ENCODE assay signal across 8 cellular contexts in the genomic region with DNA sequence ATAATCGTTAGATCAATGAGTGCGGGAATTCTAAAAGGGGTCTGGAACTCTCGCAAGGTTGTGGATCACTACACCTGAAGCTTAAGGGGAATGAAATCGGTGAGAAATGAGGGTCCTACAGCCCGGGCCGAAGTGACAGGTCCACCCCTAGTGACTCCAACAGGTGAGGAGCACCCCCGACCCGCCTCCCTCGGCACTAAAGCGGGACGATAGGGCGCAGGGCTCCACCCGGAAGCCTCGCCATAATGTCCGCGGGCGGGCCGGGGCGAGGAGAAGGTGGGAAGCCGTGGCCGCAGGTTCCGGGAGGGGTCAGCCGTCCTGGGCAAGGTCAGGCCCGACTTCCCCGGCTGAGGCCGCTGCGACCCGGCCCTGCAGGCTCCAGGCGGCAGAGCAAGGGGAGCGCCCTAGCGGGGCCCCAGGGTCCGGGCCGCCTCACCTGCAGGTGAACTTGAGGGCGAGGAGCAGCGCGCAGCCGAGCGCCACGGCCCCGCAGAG. TPM values are rescaled to one million over a fixed set of nuclear protein-coding genes. Genes with fewer than 3 reads are reported as not detected.
A peak's percentile ranks its signal among the peaks of the same experiment; 100 is the strongest.
DNase-seq lines count a peak whose midpoint lies in the region; ATAC-seq and TF ChIP-seq lines count a peak whose summit lies in the region.

No MANE protein-coding gene starts in this region.

- H3K4me1 Mint-ChIP-seq in stimulated activated naive CD8-positive, alpha-beta T cell treated with anti-CD3 and anti-CD28 coated beads, Interleukin-15, amount 100 ng/mL, for 72 hours, result peaks cover 62% of the 10 kb centered on the region

- ATAC-seq in GM19324 (IDR thresholded peaks at IDR 0.05; ENCODE audit: low FRiP score, unreplicated experiment), result peak; percentile 21
- ATAC-seq in HG03432 (IDR thresholded peaks at IDR 0.05; ENCODE audit: unreplicated experiment), result peak; percentile 28
- peak; percentile 71 for ATAC-seq in stimulated activated naive CD8-positive, alpha-beta T cell treated with anti-CD3 and anti-CD28 coated beads, Interleukin-15, amount 100 ng/mL, for 72 hours

- WGBS in mesodermal cell (ENCODE audit: insufficient coverage in 2 of 2), 2 experiments, result 1 to 2% methylated on average over 39 to 40 of the region's 40 CpGs

- peak overlapping the region; percentile 87 to 93 for H3K4me3 Mint-ChIP-seq in stimulated activated naive CD8-positive, alpha-beta T cell treated with anti-CD3 and anti-CD28 coated beads, Interleukin-15, amount 100 ng/mL, for 72 hours

- H3K27ac Mint-ChIP-seq in stimulated activated naive CD8-positive, alpha-beta T cell treated with anti-CD3 and anti-CD28 coated beads, Interleukin-15, amount 100 ng/mL, for 72 hours, result peak overlapping the region; percentile 94

- H3K27ac ChIP-seq in coronary artery (peak overlapping the region; percentile 96 to 100), mesodermal cell (ENCODE audit: low read depth, low read length, severe bottlenecking) (peak overlapping the region; percentile 92)

- no peaks in the 10 kb centered on the region for H3K4me1 ChIP-seq in mesodermal cell (ENCODE audit: control insufficient read depth, insufficient read depth, low read length, poor library complexity, severe bottlenecking)

- H3K27me3 Mint-ChIP-seq in stimulated activated naive CD8-positive, alpha-beta T cell treated with anti-CD3 and anti-CD28 coated beads, Interleukin-15, amount 100 ng/mL, for 72 hours, result no peaks in the 10 kb centered on the region

- H3K36me3 ChIP-seq in mesodermal cell (ENCODE audit: control insufficient read depth, insufficient read depth, low read length), result peaks cover 20% of the 10 kb centered on the region

- H3K9me3 ChIP-seq in mesodermal cell (ENCODE audit: control insufficient read depth, low read length), result no peaks in the 10 kb centered on the region

- H3K4me3 ChIP-seq in AG10803 (ENCODE audit: low read length) (peak overlapping the region; percentile 89), coronary artery (peak overlapping the region; percentile 97), mesodermal cell (ENCODE audit: extremely low read depth, insufficient read depth, low read length, poor library complexity, severe bottlenecking) (peak overlapping the region; percentile 76)

- DNase-seq in AG10803 (ENCODE audit: low read depth) (no peak), UCSD-AML1 (lab: John Stamatoyannopoulos, UW; ENCODE audit: unreplicated experiment) (peak; percentile 70), coronary artery (ENCODE audit: low spot score) (peak; percentile 82), SHP77 treated with DMSO at 0.1 percent for 48 hours (lab: John Stamatoyannopoulos, UW) (no peak)
- DNase-seq in stimulated activated naive CD8-positive, alpha-beta T cell treated with anti-CD3 and anti-CD28 coated beads, Interleukin-15, amount 100 ng/mL, for 72 hours, result peak in 1 of 2 donors; percentile 61

- H3K9me3 Mint-ChIP-seq in stimulated activated naive CD8-positive, alpha-beta T cell treated with anti-CD3 and anti-CD28 coated beads, Interleukin-15, amount 100 ng/mL, for 72 hours, result no peaks in the 10 kb centered on the region

- TF ChIP-seq CTCF in AG10803 (conservative IDR thresholded peaks at IDR 0.05; ENCODE audit: low read length) (no peak), coronary artery (IDR thresholded peaks at IDR 0.05) (no peak)

RNA-seq across cellular contexts. Expression of gene TXNDC11, which starts 0.6 kb away (rescaled TPM):
- 22.1 TPM for polyA plus RNA-seq in mesodermal cell (2013, experiment 1 of 2)
- polyA plus RNA-seq in mesodermal cell (2013, experiment 2 of 2), result 17.1 TPM

RNA-seq across cellular contexts. Expression of gene ZC3H7A, which starts 55.0 kb away (rescaled TPM):
- polyA plus RNA-seq in mesodermal cell (2013, experiment 1 of 2), result 50.9 TPM
- 52.2 TPM for polyA plus RNA-seq in mesodermal cell (2013, experiment 2 of 2)

Comparison
In these comparisons a context has a peak if more than half of its experiments do, and no peak if none do; other contexts are left out.
1. DNase-seq: peak in UCSD-AML1 (single experiment) and coronary artery (single experiment); none in AG10803 (single experiment) and SHP77 treated with DMSO at 0.1 percent for 48 hours (single experiment).
2. ATAC-seq: peak in every context shown above with its lines; median percentile 71 in stimulated activated naive CD8-positive, alpha-beta T cell treated with anti-CD3 and anti-CD28 coated beads, Interleukin-15, amount 100 ng/mL, for 72 hours; 28 in HG03432; 21 in GM19324.
3. Peak in every context shown above with its lines, with median percentiles within 50 percentile points of each other: H3K4me3 ChIP-seq.